ENCODE assay signal across 11 cellular contexts in genomic region chr4:26179316-26179760, GRCh38.
DNase-seq lines count a peak whose midpoint lies in the region; ATAC-seq and TF ChIP-seq lines count a peak whose summit lies in the region.
"Had no signal": no experiment of that assay in that cellular context is flagged by ENCODE, and none has a peak within 500 bp of the region (broad histone marks: within the 10 kb centered on the region; RNA-seq: fewer than 3 reads in every experiment).

No MANE protein-coding gene starts in this region.

- no peaks in the 10 kb centered on the region for H3K4me1 ChIP-seq in adrenal gland (replicated peaks in 1 of 2)

- CTCF ChIA-PET in activated CD8-positive, alpha-beta memory T cell treated with anti-CD3 and anti-CD28 coated beads, Interleukin-2, amount 10 ng/mL, durations not matched to agents 7 days and 5 days (lab: Charles Lee) = interaction anchor here (2.5 kb wide), 1 partner anchor 146 kb away, joined by 6 read pairs; no protein-coding TSS in a partner anchor

- intact Hi-C loops in posterior vena cava (cut with DNase I) (no loop called here), adrenal gland (cut with DNase I) (no loop called here)

- H3K27ac Mint-ChIP-seq in activated CD8-positive, alpha-beta memory T cell treated with anti-CD3 and anti-CD28 coated beads, Interleukin-2, amount 10 ng/mL, durations not matched to agents 7 days and 5 days = peak overlapping the region; percentile 7
- peak overlapping the region; percentile 25 for H3K27ac Mint-ChIP-seq in progenitor cell of endocrine pancreas
- H3K27ac Mint-ChIP-seq: IgD-negative memory B cell; T-helper 1 cell treated with Interleukin-12 subunit alpha and Interleukin-12 subunit beta and Interleukin-4 antibody, amounts not matched to agents 30 μg/mL and 1 μg/mL, for 36 hours had no signal

- no peak overlapping the region for H3K27ac ChIP-seq in adrenal gland

- H3K4me1 Mint-ChIP-seq in activated CD8-positive, alpha-beta memory T cell treated with anti-CD3 and anti-CD28 coated beads, Interleukin-2, amount 10 ng/mL, durations not matched to agents 7 days and 5 days = peaks cover 12% of the 10 kb centered on the region
- peaks cover 17% of the 10 kb centered on the region for H3K4me1 Mint-ChIP-seq in progenitor cell of endocrine pancreas (ENCODE audit: low read depth)

- WGBS in adrenal gland, 4 donors = 76 to 87% (median 82%) methylated on average over 6 of the region's 6 CpGs

- H3K27me3 ChIP-seq in adrenal gland = no peaks in the 10 kb centered on the region

- ATAC-seq in activated CD8-positive, alpha-beta memory T cell treated with anti-CD3 and anti-CD28 coated beads, Interleukin-2, amount 10 ng/mL, durations not matched to agents 7 days and 5 days = no peak
- peak; percentile 69 for ATAC-seq in GM21423 (IDR thresholded peaks at IDR 0.05; ENCODE audit: unreplicated experiment)
- peak; percentile 57 for ATAC-seq in HG03103 (IDR thresholded peaks at IDR 0.05; ENCODE audit: low read depth, unreplicated experiment)

- H3K27me3 Mint-ChIP-seq in activated CD8-positive, alpha-beta memory T cell treated with anti-CD3 and anti-CD28 coated beads, Interleukin-2, amount 10 ng/mL, durations not matched to agents 7 days and 5 days = no peaks in the 10 kb centered on the region
- no peaks in the 10 kb centered on the region for H3K27me3 Mint-ChIP-seq in progenitor cell of endocrine pancreas
- H3K27me3 Mint-ChIP-seq: IgD-negative memory B cell had no signal

- H3K36me3 Mint-ChIP-seq in activated CD8-positive, alpha-beta memory T cell treated with anti-CD3 and anti-CD28 coated beads, Interleukin-2, amount 10 ng/mL, durations not matched to agents 7 days and 5 days = peaks cover 1% of the 10 kb centered on the region
- peaks cover 2% of the 10 kb centered on the region for H3K36me3 Mint-ChIP-seq in progenitor cell of endocrine pancreas (ENCODE audit: insufficient read depth)

- H3K9me3 Mint-ChIP-seq in activated CD8-positive, alpha-beta memory T cell treated with anti-CD3 and anti-CD28 coated beads, Interleukin-2, amount 10 ng/mL, durations not matched to agents 7 days and 5 days (ENCODE audit: low read depth) = no peaks in the 10 kb centered on the region
- H3K9me3 Mint-ChIP-seq in progenitor cell of endocrine pancreas (ENCODE audit: low read depth) = no peaks in the 10 kb centered on the region

- no peaks in the 10 kb centered on the region for H3K36me3 ChIP-seq in adrenal gland (replicated peaks in 1 of 2)

- TF ChIP-seq CTCF in progenitor cell of endocrine pancreas (IDR thresholded peaks at IDR 0.05; ENCODE audit: unreplicated experiment) (no peak), adrenal gland (IDR thresholded peaks at IDR 0.05) (no peak)

- H3K9me3 ChIP-seq in adrenal gland (replicated peaks in 1 of 3) = no peaks in the 10 kb centered on the region

- DNase-seq in activated CD8-positive, alpha-beta memory T cell treated with anti-CD3 and anti-CD28 coated beads, Interleukin-2, amount 10 ng/mL, durations not matched to agents 7 days and 5 days = peak; percentile 39
- no peak for DNase-seq in activated CD8-positive, alpha-beta memory T cell treated with anti-CD3 and anti-CD28 coated beads, Interleukin-2, amount 50 U/mL, for 48 hours
- DNase-seq in progenitor cell of endocrine pancreas (ENCODE audit: low spot score, unreplicated experiment) (no peak), posterior vena cava (ENCODE audit: low spot score) (no peak), DMS 273 (lab: John Stamatoyannopoulos, UW; ENCODE audit: unreplicated experiment) (no peak), adrenal gland (no peak)
- DNase-seq: NCI-H2227 treated with DMSO at 0.1 percent for 48 hours had no signal

- no peak overlapping the region for H3K4me3 Mint-ChIP-seq in activated CD8-positive, alpha-beta memory T cell treated with anti-CD3 and anti-CD28 coated beads, Interleukin-2, amount 10 ng/mL, durations not matched to agents 7 days and 5 days
- H3K4me3 Mint-ChIP-seq in progenitor cell of endocrine pancreas (ENCODE audit: low read depth) = no peak overlapping the region
- H3K4me3 Mint-ChIP-seq: T-helper 1 cell treated with Interleukin-12 subunit alpha and Interleukin-12 subunit beta and Interleukin-4 antibody, amounts not matched to agents 30 μg/mL and 1 μg/mL, for 36 hours had no signal

- TF ChIP-seq POLR2A in adrenal gland (IDR thresholded peaks at IDR 0.05) = no peak

- no peak overlapping the region for H3K4me3 ChIP-seq in adrenal gland
